ENCODE assay signal across 11 cellular contexts in the genomic region with DNA sequence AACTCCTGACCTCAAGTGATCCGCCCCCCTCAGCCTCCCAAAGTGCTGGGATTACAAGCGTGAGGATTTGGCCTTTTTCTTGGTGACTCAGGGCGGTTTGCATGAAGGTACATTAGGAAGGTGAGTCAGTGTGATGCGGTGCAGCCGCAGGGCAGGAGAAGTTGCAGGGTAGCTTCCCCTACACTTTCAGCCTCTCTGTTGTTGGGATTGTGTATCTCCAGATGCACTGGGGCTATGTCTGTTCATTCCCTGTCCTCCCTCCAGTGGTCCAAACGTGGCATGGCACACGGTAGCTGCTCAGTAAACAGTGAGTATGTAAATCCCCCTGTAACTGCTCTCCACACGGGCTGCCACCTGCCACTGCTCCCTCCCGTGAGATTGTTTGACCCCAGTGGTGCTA.
DNase-seq lines count a peak whose midpoint lies in the region; ATAC-seq, FAIRE-seq and TF ChIP-seq lines count a peak whose summit lies in the region.
"Had no signal": no experiment of that assay in that cellular context is flagged by ENCODE, and none has a peak within 500 bp of the region (broad histone marks: within the 10 kb centered on the region; RNA-seq: fewer than 3 reads in every experiment).

No MANE protein-coding gene starts in this region.

- H3K79me2 ChIP-seq in keratinocyte (ENCODE audit: control insufficient read depth, insufficient read depth, low read length), result no peaks in the 10 kb centered on the region

- no peaks in the 10 kb centered on the region for H3K27me3 ChIP-seq in WERI-Rb-1 (ENCODE audit: insufficient read depth, low read depth, severe bottlenecking)
- H3K27me3 ChIP-seq in keratinocyte (ENCODE audit: control insufficient read depth, extremely low read depth, insufficient read depth, low read length), result no peaks in the 10 kb centered on the region
- H3K27me3 ChIP-seq in suprapubic skin, result no peaks in the 10 kb centered on the region
- no peaks in the 10 kb centered on the region for H3K27me3 ChIP-seq in small intestine (ENCODE audit: control insufficient read depth in 2 of 2, insufficient read depth in 2 of 2, low read length in 2 of 2)

- no peak overlapping the region for H2AFZ ChIP-seq in keratinocyte (ENCODE audit: control insufficient read depth, low read length)

- H3K36me3 ChIP-seq in WERI-Rb-1, result peaks cover 74% of the 10 kb centered on the region
- H3K36me3 ChIP-seq in keratinocyte (ENCODE audit: control insufficient read depth in 2 of 2, extremely low read depth in 1 of 2, insufficient read depth in 2 of 2, low read length in 2 of 2), result peaks cover 0 to 19% of the 10 kb centered on the region in 2 experiments
- H3K36me3 ChIP-seq in suprapubic skin, result no peaks in the 10 kb centered on the region
- H3K36me3 ChIP-seq in small intestine (ENCODE audit: control insufficient read depth in 2 of 2, insufficient read depth in 2 of 2, low read length in 2 of 2), result no peaks in the 10 kb centered on the region

- TF ChIP-seq CTCF in WERI-Rb-1 (IDR thresholded peaks at IDR 0.05; ENCODE audit: low read depth, low read length), result 0 out of 2 replicates have a peak, but pooled peaks have one; percentile 27
- peak; percentile 61 to 75 (median 70) for TF ChIP-seq CTCF in keratinocyte (optimal IDR thresholded peaks at IDR 0.05 in 1 of 3, IDR thresholded peaks at IDR 0.05 in 1 of 3, conservative IDR thresholded peaks at IDR 0.05 in 1 of 3; ENCODE audit: extremely low read depth in 1 of 3, insufficient read depth in 2 of 3, low read length in 3 of 3)
- TF ChIP-seq CTCF in suprapubic skin (IDR thresholded peaks at IDR 0.05), result no peak

- H3K27ac ChIP-seq in WERI-Rb-1, result no peak overlapping the region
- no peak overlapping the region for H3K27ac ChIP-seq in keratinocyte (ENCODE audit: control insufficient read depth, insufficient read depth, low read length)
- no peak overlapping the region for H3K27ac ChIP-seq in suprapubic skin
- H3K27ac ChIP-seq in small intestine (ENCODE audit: low read depth in 1 of 2, low read length in 1 of 2), result no peak overlapping the region

- FAIRE-seq in keratinocyte (lab: Jason Lieb, UNC) (peak; percentile 97), small intestine (lab: Jason Lieb, UNC) (no peak)

- DNase-seq in D341Med (ENCODE audit: low spot score) (peak; percentile 65), WERI-Rb-1 (no peak), keratinocyte (ENCODE audit: low read depth, low spot score) (peak; percentile 93), suprapubic skin (ENCODE audit: low spot score in 2 of 2) (no peak), small intestine (no peak)
- DNase-seq in Jurkat, Clone E6-1 (ENCODE audit: low read depth, low spot score), result peak; percentile 32
- no peak for DNase-seq in stimulated activated naive CD8-positive, alpha-beta T cell treated with anti-CD3 and anti-CD28 coated beads, Interleukin-15, Interleukin-2, amounts not matched to agents 100 U/mL and 50 U/mL, for 24 hours
- DNase-seq: activated CD8-positive, alpha-beta T cell treated with anti-CD3 and anti-CD28 coated beads for 36 hours; GF-D8; NCI-H510A had no signal

- H3K4me2 ChIP-seq in keratinocyte (ENCODE audit: control insufficient read depth, extremely low read depth, insufficient read depth, low read depth, low read length), result no peak overlapping the region

- no peak for ATAC-seq in stimulated activated naive CD8-positive, alpha-beta T cell treated with anti-CD3 and anti-CD28 coated beads, Interleukin-15, Interleukin-2, amounts not matched to agents 100 U/mL and 50 U/mL, for 24 hours
- no peak for ATAC-seq in GM18868 (IDR thresholded peaks at IDR 0.05; ENCODE audit: unreplicated experiment)
- ATAC-seq: activated CD8-positive, alpha-beta T cell treated with anti-CD3 and anti-CD28 coated beads for 36 hours had no signal

- TF ChIP-seq POLR2A in suprapubic skin (IDR thresholded peaks at IDR 0.05), result no peak

- peaks cover 5% of the 10 kb centered on the region for H3K4me1 ChIP-seq in keratinocyte (ENCODE audit: control insufficient read depth, extremely low read depth, insufficient read depth, low read length)
- no peaks in the 10 kb centered on the region for H3K4me1 ChIP-seq in suprapubic skin
- no peaks in the 10 kb centered on the region for H3K4me1 ChIP-seq in small intestine (ENCODE audit: control insufficient read depth in 2 of 2, insufficient read depth in 1 of 2, low read depth in 1 of 2, low read length in 1 of 2)

- H3K9ac ChIP-seq in keratinocyte (ENCODE audit: control insufficient read depth, extremely low read depth, insufficient read depth, low read length), result no peak overlapping the region

- H3K9me1 ChIP-seq in keratinocyte (ENCODE audit: control insufficient read depth, extremely low read depth, insufficient read depth, low read length), result no peaks in the 10 kb centered on the region

- H3K9me3 ChIP-seq in WERI-Rb-1 (ENCODE audit: severe bottlenecking) (no peaks in the 10 kb centered on the region), keratinocyte (ENCODE audit: control insufficient read depth, low read depth, low read length) (no peaks in the 10 kb centered on the region), suprapubic skin (no peaks in the 10 kb centered on the region), small intestine (ENCODE audit: control insufficient read depth, low read depth) (no peaks in the 10 kb centered on the region)

- no peak overlapping the region for H3K4me3 ChIP-seq in Jurkat, Clone E6-1 (ENCODE audit: low read length)
- H3K4me3 ChIP-seq in WERI-Rb-1 (ENCODE audit: low read depth, low read length) (no peak overlapping the region), keratinocyte (ENCODE audit: control insufficient read depth in 2 of 3, extremely low read depth in 1 of 3, insufficient read depth in 2 of 3, low read depth in 1 of 3, low read length in 3 of 3) (no peak overlapping the region), suprapubic skin (no peak overlapping the region), small intestine (ENCODE audit: low read depth in 1 of 2, low read length in 2 of 2) (no peak overlapping the region)

- no peak for TF ChIP-seq EP300 in suprapubic skin (IDR thresholded peaks at IDR 0.05)

- H4K20me1 ChIP-seq in keratinocyte (ENCODE audit: control insufficient read depth, extremely low read depth, insufficient read depth, low read length), result no peaks in the 10 kb centered on the region

- dilution Hi-C loops in keratinocyte (cut with MboI; ENCODE audit: extremely low pct_ligation_motif_present, low sequenced_read_pairs), result no loop called here

- 81% methylated on average over 9 of the region's 9 CpGs for WGBS in suprapubic skin
- 56 to 77% (median 62%) methylated on average over 9 of the region's 9 CpGs for WGBS in small intestine, 3 donors

Comparison
In these comparisons a context has a peak if more than half of its experiments do, and no peak if none do; other contexts are left out.
1. DNase-seq: peak in D341Med (single experiment), Jurkat, Clone E6-1 (single experiment) and keratinocyte (single experiment); none in WERI-Rb-1 (single experiment), stimulated activated naive CD8-positive, alpha-beta T cell treated with anti-CD3 and anti-CD28 coated beads, Interleukin-15, Interleukin-2, amounts not matched to agents 100 U/mL and 50 U/mL, for 24 hours (single experiment), suprapubic skin (0 of 2) and small intestine (single experiment).
2. CTCF ChIP-seq: peak in WERI-Rb-1 (single experiment) and keratinocyte (3 of 3); none in suprapubic skin (0 of 2).